Comparison of ENCODE assay signal across 15 cellular contexts in genomic region chr17:66476014-66476413, GRCh38.
"Had no signal": no experiment of that assay in that cellular context is flagged by ENCODE, and none has a peak within 500 bp of the region (broad histone marks: within the 10 kb centered on the region; RNA-seq: fewer than 3 reads in every experiment).

No MANE protein-coding gene starts in this region.

- H3K4me3 ChIP-seq: body of pancreas, lung, tibial nerve had no signal

- ATAC-seq: body of pancreas; foreskin keratinocyte; left lobe of liver; natural killer cell treated with Interleukin-12 subunit alpha and Interleukin-12 subunit beta and Interleukin-15 and Interleukin-18, amount 100 ng/mL, for 72 hours had no signal

- H3K4me1 ChIP-seq: body of pancreas had no signal

- H3K4me3 Mint-ChIP-seq: activated CD4-positive, alpha-beta memory T cell treated with anti-CD3 and anti-CD28 coated beads for 36 hours; activated naive CD8-positive, alpha-beta T cell treated with anti-CD3 and anti-CD28 coated beads, Interleukin-2, amount 10 ng/mL, durations not matched to agents 7 days and 5 days; mesothelial cell of epicardium; natural killer cell treated with Interleukin-12 subunit alpha and Interleukin-12 subunit beta and Interleukin-15 and Interleukin-18, amount 100 ng/mL, for 72 hours had no signal

- H3K27ac ChIP-seq: body of pancreas, foreskin keratinocyte, tibial nerve had no signal

- H3K36me3 Mint-ChIP-seq: natural killer cell treated with Interleukin-12 subunit alpha and Interleukin-12 subunit beta and Interleukin-15 and Interleukin-18, amount 100 ng/mL, for 72 hours had no signal

- H3K27me3 ChIP-seq: body of pancreas, foreskin keratinocyte, tibial nerve had no signal

- H3K27ac Mint-ChIP-seq: activated CD4-positive, alpha-beta memory T cell treated with anti-CD3 and anti-CD28 coated beads for 36 hours; activated naive CD8-positive, alpha-beta T cell treated with anti-CD3 and anti-CD28 coated beads, Interleukin-2, amount 10 ng/mL, durations not matched to agents 7 days and 5 days; mesothelial cell of epicardium; natural killer cell treated with Interleukin-12 subunit alpha and Interleukin-12 subunit beta and Interleukin-15 and Interleukin-18, amount 100 ng/mL, for 72 hours; stimulated activated naive CD8-positive, alpha-beta T cell treated with anti-CD3 and anti-CD28 coated beads, Interleukin-15, Interleukin-2, amounts not matched to agents 100 ng/mL and 50 ng/mL, for 24 hours had no signal

- DNase-seq: activated CD4-positive, alpha-beta memory T cell treated with anti-CD3 and anti-CD28 coated beads for 36 hours; activated CD4-positive, CD25-positive, alpha-beta regulatory T cell treated with anti-CD3 and anti-CD28 coated beads, Interleukin-2, amount 50 U/mL, for 72 hours; activated gamma-delta T cell; activated naive CD8-positive, alpha-beta T cell treated with anti-CD3 and anti-CD28 coated beads, Interleukin-2, amount 10 ng/mL, durations not matched to agents 7 days and 5 days; body of pancreas; foreskin keratinocyte; glutamatergic neuron; retina; stimulated activated CD4-positive, alpha-beta T cell treated with anti-CD3 and anti-CD28 coated beads, Interleukin-12 subunit alpha, Interleukin-12 subunit beta, amount 100 ng/mL, for 4 hours had no signal

- H3K36me3 ChIP-seq: tibial nerve had no signal

- H3K9me3 Mint-ChIP-seq: natural killer cell treated with Interleukin-12 subunit alpha and Interleukin-12 subunit beta and Interleukin-15 and Interleukin-18, amount 100 ng/mL, for 72 hours had no signal

- H3K27me3 Mint-ChIP-seq: activated CD4-positive, alpha-beta memory T cell treated with anti-CD3 and anti-CD28 coated beads for 36 hours; activated naive CD8-positive, alpha-beta T cell treated with anti-CD3 and anti-CD28 coated beads, Interleukin-2, amount 10 ng/mL, durations not matched to agents 7 days and 5 days; stimulated activated naive CD8-positive, alpha-beta T cell treated with anti-CD3 and anti-CD28 coated beads, Interleukin-15, Interleukin-2, amounts not matched to agents 100 ng/mL and 50 ng/mL, for 24 hours had no signal

- H3K9me3 ChIP-seq: body of pancreas, tibial nerve had no signal
